Comparison of ENCODE assay signal across 1 cellular context in the genomic region with DNA sequence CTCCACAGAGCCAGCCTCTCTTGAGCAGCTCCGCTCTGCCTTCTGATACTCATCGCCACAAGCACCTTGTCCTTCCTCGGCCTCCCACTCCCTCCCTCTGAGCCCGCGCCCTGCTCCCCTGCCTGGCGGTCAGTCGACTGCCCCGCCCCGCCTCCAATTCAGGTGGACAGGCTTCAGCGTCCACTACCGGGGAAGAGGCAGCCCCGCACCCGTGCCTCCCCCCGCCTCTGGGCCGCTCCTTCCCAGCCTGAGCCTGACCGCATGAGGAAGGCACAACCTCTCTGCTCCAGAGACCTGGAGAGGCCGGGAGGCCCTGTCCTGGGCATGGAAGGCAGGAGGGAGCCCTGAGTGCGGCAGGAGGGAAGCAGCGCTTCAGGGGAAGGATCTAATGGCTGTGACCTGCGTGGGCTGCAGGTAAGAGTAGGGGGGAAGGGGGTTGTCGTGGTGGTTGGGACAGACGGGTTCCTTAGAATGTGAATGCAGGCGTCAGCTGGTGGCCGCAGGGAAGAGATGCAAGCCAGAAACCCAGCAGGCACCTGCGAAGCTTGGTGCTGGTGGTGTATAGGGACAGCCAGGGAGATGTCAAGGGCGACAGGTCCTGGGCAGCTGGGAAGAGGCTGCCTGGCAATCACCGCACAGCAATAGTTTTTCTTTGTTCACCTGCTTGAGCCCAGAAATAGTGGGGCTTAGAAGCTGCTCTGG.
TF ChIP-seq lines count a peak whose summit lies in the region.

No MANE protein-coding gene starts in this region.

TF ChIP-seq in K562, 482 proteins besides CTCF, POLR2A, EP300 and RAD21:
- no peak for TF ChIP-seq TFAM (CRISPR knock-in tag; conservative IDR thresholded peaks at IDR 0.05)
- TF ChIP-seq CTBP1 (IDR thresholded peaks at IDR 0.05; ENCODE audit: borderline replicate concordance): peak; percentile 29; the same call in 1 of the 2 replicates
- TF ChIP-seq UBTF (IDR thresholded peaks at IDR 0.05; ENCODE audit: borderline replicate concordance in 1 of 2, low read depth in 2 of 2, low read length in 2 of 2): 0 out of 4 replicates have a peak, but pooled peaks of 1 of the 2 experiments have one; percentile 20
- TF ChIP-seq ZBTB8A (IDR thresholded peaks at IDR 0.05; ENCODE audit: partially characterized antibody): no peak
- no peak for TF ChIP-seq ETV5 (CRISPR knock-in tag; IDR thresholded peaks at IDR 0.05; ENCODE audit: low read depth)
- no peak for TF ChIP-seq SIN3B (IDR thresholded peaks at IDR 0.05; ENCODE audit: low read depth)
- no peak for TF ChIP-seq ZSCAN32 (CRISPR knock-in tag; IDR thresholded peaks at IDR 0.05)
- no peak for TF ChIP-seq BHLHE40 (IDR thresholded peaks at IDR 0.05; ENCODE audit: low read length)
- no peak for TF ChIP-seq CBFA2T3 (IDR thresholded peaks at IDR 0.05)
- TF ChIP-seq, protein P1, sequence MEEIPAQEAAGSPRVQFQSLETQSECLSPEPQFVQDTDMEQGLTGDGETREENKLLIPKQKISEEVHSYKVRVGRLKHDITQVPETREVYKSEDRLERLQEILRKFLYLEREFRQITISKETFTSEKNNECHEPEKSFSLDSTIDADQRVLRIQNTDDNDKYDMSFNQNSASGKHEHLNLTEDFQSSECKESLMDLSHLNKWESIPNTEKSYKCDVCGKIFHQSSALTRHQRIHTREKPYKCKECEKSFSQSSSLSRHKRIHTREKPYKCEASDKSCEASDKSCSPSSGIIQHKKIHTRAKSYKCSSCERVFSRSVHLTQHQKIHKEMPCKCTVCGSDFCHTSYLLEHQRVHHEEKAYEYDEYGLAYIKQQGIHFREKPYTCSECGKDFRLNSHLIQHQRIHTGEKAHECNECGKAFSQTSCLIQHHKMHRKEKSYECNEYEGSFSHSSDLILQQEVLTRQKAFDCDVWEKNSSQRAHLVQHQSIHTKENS (CRISPR knock-in tag; IDR thresholded peaks at IDR 0.05): no peak
- no peak for TF ChIP-seq KLF16 (IDR thresholded peaks at IDR 0.05)
